In genomic region chr6:73461537-73462350, GRCh38 we compare ENCODE assay signal across 8 cellular contexts. TPM values are rescaled to one million over a fixed set of nuclear protein-coding genes. Genes with fewer than 3 reads are reported as not detected.
A peak's percentile ranks its signal among the peaks of the same experiment; 100 is the strongest.
DNase-seq lines count a peak whose midpoint lies in the region; ATAC-seq lines count a peak whose summit lies in the region.

Gene MTO1, plus strand, starts transcription at chr6:73461737. Its CDS starts 118 bp downstream, at chr6:73461855.

- ATAC-seq in GM19467 (IDR thresholded peaks at IDR 0.05; ENCODE audit: unreplicated experiment) (peak; percentile 86), memory B cell (ENCODE audit: low read depth) (peak; percentile 92)

- peaks cover 0 to 34% (median 0%) of the 10 kb centered on the region in 3 donors for H3K36me3 Mint-ChIP-seq in CD8-positive, alpha-beta memory T cell
- H3K36me3 Mint-ChIP-seq in memory B cell = peaks cover 6% of the 10 kb centered on the region

- no peaks in the 10 kb centered on the region for H3K9me3 ChIP-seq in CD8-positive, alpha-beta memory T cell (ENCODE audit: low read length)
- no peaks in the 10 kb centered on the region for H3K9me3 ChIP-seq in effector memory CD4-positive, alpha-beta T cell (ENCODE audit: control insufficient read depth, low read length)

- H3K27ac Mint-ChIP-seq in CD8-positive, alpha-beta memory T cell = peak within 1 kb of the TSS; percentile 88 to 99 (median 97)
- peak within 1 kb of the TSS; percentile 96 for H3K27ac Mint-ChIP-seq in memory B cell

- CTCF ChIA-PET in CD8-positive, alpha-beta memory T cell (lab: Charles Lee) = interaction anchor here (0.7 to 3.4 kb wide), 16 partner anchors 10 to 192 kb away, joined by 3 to 34 read pairs (median 3); partner anchors contain the start of genes CGAS, DDX43, EEF1A1 and SLC17A5
- CTCF ChIA-PET in activated CD8-positive, alpha-beta memory T cell treated with anti-CD3 and anti-CD28 coated beads for 36 hours (lab: Charles Lee) = interaction anchor here (0.7 to 2.8 kb wide), 6 partner anchors 10 to 191 kb away, joined by 3 to 21 read pairs (median 4); partner anchors contain the start of gene CGAS

- peak within 1 kb of the TSS; percentile 88 for H3K4me3 ChIP-seq in CD8-positive, alpha-beta memory T cell (ENCODE audit: low read length)
- H3K4me3 ChIP-seq in effector memory CD4-positive, alpha-beta T cell (ENCODE audit: insufficient read depth, low read depth, low read length, poor library complexity, severe bottlenecking) = peak within 1 kb of the TSS; percentile 67

- H3K27me3 ChIP-seq in CD8-positive, alpha-beta memory T cell (ENCODE audit: insufficient read depth, low read length, poor library complexity, severe bottlenecking) = no peaks in the 10 kb centered on the region
- no peaks in the 10 kb centered on the region for H3K27me3 ChIP-seq in effector memory CD4-positive, alpha-beta T cell (replicated peaks; ENCODE audit: control insufficient read depth, insufficient read depth, low read length, poor library complexity, severe bottlenecking)

- H3K4me1 ChIP-seq in CD8-positive, alpha-beta memory T cell (ENCODE audit: insufficient read depth, low read length) = peaks cover 22% of the 10 kb centered on the region
- H3K4me1 ChIP-seq in effector memory CD4-positive, alpha-beta T cell (ENCODE audit: control insufficient read depth, insufficient read depth, low read length, poor library complexity, severe bottlenecking) = no peaks in the 10 kb centered on the region

- POLR2A ChIA-PET in CD8-positive, alpha-beta memory T cell (lab: Charles Lee) = interaction anchor here (0.6 to 2.4 kb wide), 19 partner anchors 9 to 1782 kb away, joined by 3 to 66 read pairs (median 5); partner anchors contain the start of genes CGAS, COX7A2, DDX43 and EEF1A1
- POLR2A ChIA-PET in activated CD8-positive, alpha-beta memory T cell treated with anti-CD3 and anti-CD28 coated beads for 36 hours (lab: Charles Lee) = interaction anchor here (0.6 to 4.6 kb wide), 13 partner anchors 9 to 193 kb away, joined by 3 to 66 read pairs (median 3); partner anchors contain the start of genes CGAS and EEF1A1

- no peaks in the 10 kb centered on the region for H3K27me3 Mint-ChIP-seq in CD8-positive, alpha-beta memory T cell
- H3K27me3 Mint-ChIP-seq in memory B cell = no peaks in the 10 kb centered on the region

- H3K4me3 Mint-ChIP-seq in CD8-positive, alpha-beta memory T cell = peak within 1 kb of the TSS; percentile 92 to 98 (median 95)
- H3K4me3 Mint-ChIP-seq in memory B cell = peak within 1 kb of the TSS; percentile 96

- no peaks in the 10 kb centered on the region for H3K9me3 Mint-ChIP-seq in CD8-positive, alpha-beta memory T cell
- H3K9me3 Mint-ChIP-seq in memory B cell = no peaks in the 10 kb centered on the region

- peak; percentile 77 to 89 (median 82) for DNase-seq in CD8-positive, alpha-beta memory T cell
- DNase-seq in HS-27A (ENCODE audit: low read depth) (peak; percentile 60), NOMO-1 (lab: John Stamatoyannopoulos, UW; ENCODE audit: unreplicated experiment in 2 of 2) (peak; percentile 91 to 97), memory B cell (ENCODE audit: low spot score in 2 of 2) (peak; percentile 62 to 68)
- peak; percentile 74 to 81 (median 78) for DNase-seq in effector memory CD4-positive, alpha-beta T cell
- peak; percentile 66 for DNase-seq in stimulated activated CD8-positive, alpha-beta memory T cell treated with anti-CD3 and anti-CD28 coated beads, Interleukin-12 subunit alpha, Interleukin-12 subunit beta, amount 100 ng/mL, for 24 hours (ENCODE audit: extremely low read depth)

- peaks cover 35 to 66% (median 62%) of the 10 kb centered on the region in 3 donors for H3K4me1 Mint-ChIP-seq in CD8-positive, alpha-beta memory T cell
- H3K4me1 Mint-ChIP-seq in memory B cell = peaks cover 2% of the 10 kb centered on the region

- peaks cover 12% of the 10 kb centered on the region for H3K36me3 ChIP-seq in CD8-positive, alpha-beta memory T cell (ENCODE audit: insufficient read depth, low read length)
- H3K36me3 ChIP-seq in effector memory CD4-positive, alpha-beta T cell (ENCODE audit: control insufficient read depth, insufficient read depth, low read length) = peaks cover 9% of the 10 kb centered on the region

- peak within 1 kb of the TSS; percentile 93 for H3K27ac ChIP-seq in CD8-positive, alpha-beta memory T cell (ENCODE audit: low read depth, low read length)
- H3K27ac ChIP-seq in effector memory CD4-positive, alpha-beta T cell (ENCODE audit: insufficient read depth, low read length, poor library complexity, severe bottlenecking) = peak within 1 kb of the TSS; percentile 87

RNA-seq across cellular contexts. Expression of gene MTO1, which starts in this region (rescaled TPM):
- 10 to 100 TPM; 44.2 to 48.1 TPM for total RNA-seq in CD8-positive, alpha-beta memory T cell
- polyA plus RNA-seq in CD8-positive, alpha-beta memory T cell = 34.4 TPM
- 10 to 100 TPM; 50.7 to 54.3 TPM for total RNA-seq in activated CD8-positive, alpha-beta memory T cell treated with anti-CD3 and anti-CD28 coated beads for 36 hours

Comparison
In these comparisons a context has a peak if more than half of its experiments do, and no peak if none do; other contexts are left out.
1. Peak in every context shown above with its lines: DNase-seq, ATAC-seq, H3K4me3 ChIP-seq and H3K27ac ChIP-seq.